ENCODE assay signal across 13 cellular contexts in the genomic region with DNA sequence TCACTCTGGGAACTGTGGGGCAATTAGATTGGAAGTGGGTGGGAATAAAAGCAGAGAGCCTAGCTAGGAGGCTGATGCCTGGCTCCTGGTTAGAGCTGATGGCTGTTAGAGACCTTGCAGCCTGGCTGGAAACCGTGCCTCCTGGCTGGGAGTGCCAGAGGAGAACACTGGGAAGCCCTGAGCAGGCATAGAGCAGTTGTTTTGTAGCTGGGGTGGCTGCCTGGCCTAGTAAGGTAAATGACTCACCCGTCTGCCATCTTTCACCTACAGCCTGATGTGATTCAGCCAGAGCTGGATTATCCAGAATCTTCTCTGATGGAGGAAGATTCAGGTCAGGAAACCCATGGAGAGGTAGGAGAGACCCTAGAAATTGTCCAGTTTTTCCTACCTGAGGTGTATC. TPM values are rescaled to one million over a fixed set of nuclear protein-coding genes. Genes with fewer than 3 reads are reported as not detected.
DNase-seq lines count a peak whose midpoint lies in the region; ATAC-seq and TF ChIP-seq lines count a peak whose summit lies in the region.
"Had no signal": no experiment of that assay in that cellular context is flagged by ENCODE, and none has a peak within 500 bp of the region (broad histone marks: within the 10 kb centered on the region; RNA-seq: fewer than 3 reads in every experiment).

No MANE protein-coding gene starts in this region.

- H3K9me3 ChIP-seq in breast epithelium, result no peaks in the 10 kb centered on the region
- H3K9me3 ChIP-seq in smooth muscle cell (replicated peaks; ENCODE audit: low read depth), result no peaks in the 10 kb centered on the region
- H3K9me3 ChIP-seq in Peyer's patch, result no peaks in the 10 kb centered on the region

- CTCF ChIA-PET in MCF 10A (lab: Yijun Ruan, JAX), result interaction anchor here (0.7 to 3.6 kb wide), 6 partner anchors 9 to 313 kb away, joined by 4 to 28 read pairs (median 6); no protein-coding TSS in a partner anchor

- H3K4me2 ChIP-seq in smooth muscle cell, result no peak overlapping the region

- H3F3A ChIP-seq in smooth muscle cell (ENCODE audit: low read depth), result peaks cover 3% of the 10 kb centered on the region

- peaks cover 25% of the 10 kb centered on the region for H3K36me3 Mint-ChIP-seq in MCF 10A (ENCODE audit: insufficient read depth, unreplicated experiment)

- H3K4me1 Mint-ChIP-seq in MCF 10A (ENCODE audit: insufficient read depth, unreplicated experiment), result peaks cover 13% of the 10 kb centered on the region

- H3K9me3 Mint-ChIP-seq in MCF 10A (ENCODE audit: unreplicated experiment), result no peaks in the 10 kb centered on the region
- H3K9me3 Mint-ChIP-seq: nephron had no signal

- no peaks in the 10 kb centered on the region for H3K36me3 ChIP-seq in breast epithelium
- H3K36me3 ChIP-seq in smooth muscle cell (ENCODE audit: low read depth), result peaks cover 5% of the 10 kb centered on the region
- peaks cover 0 to 27% (median 0%) of the 10 kb centered on the region in 3 donors for H3K36me3 ChIP-seq in Peyer's patch

- DNase-seq in MCF 10A (ENCODE audit: unreplicated experiment) (peak; percentile 62), breast epithelium (ENCODE audit: low spot score in 2 of 2) (no peak), amniotic epithelial cell (ENCODE audit: low read depth) (peak; percentile 78), iris pigment epithelial cell (ENCODE audit: low read depth) (peak; percentile 67), smooth muscle cell (lab: John Stamatoyannopoulos, UW; ENCODE audit: unreplicated experiment) (no peak), Peyer's patch (no peak)
- no peak for DNase-seq in effector CD4-positive, alpha-beta T cell
- DNase-seq: DMS79 treated with DMSO at 0.1 percent for 48 hours; NCI-H187 treated with DMSO at 0.1 percent for 48 hours; stimulated activated CD4-positive, alpha-beta T cell treated with anti-CD3 and anti-CD28 coated beads, Interleukin-1b, Interleukin-23, amount 100 ng/mL, for 48 hours had no signal

- no peaks in the 10 kb centered on the region for H4K20me1 ChIP-seq in smooth muscle cell (ENCODE audit: low read depth)

- no TSS peak for BruUV-seq in MCF 10A (replicated peaks; lab: Mats Ljungman, UMichigan)

- H3K27me3 ChIP-seq in breast epithelium, result no peaks in the 10 kb centered on the region
- no peaks in the 10 kb centered on the region for H3K27me3 ChIP-seq in smooth muscle cell (ENCODE audit: low read depth)
- no peaks in the 10 kb centered on the region for H3K27me3 ChIP-seq in Peyer's patch

- H3K27ac Mint-ChIP-seq in MCF 10A (ENCODE audit: low read depth, unreplicated experiment), result peak overlapping the region; percentile 68
- H3K27ac Mint-ChIP-seq: nephron had no signal

- POLR2A ChIA-PET in MCF 10A (lab: Yijun Ruan, JAX), result interaction anchor here (0.6 to 1.3 kb wide), 9 partner anchors 9 to 1380 kb away, joined by 3 to 6 read pairs (median 3); no protein-coding TSS in a partner anchor

- no peak for TF ChIP-seq CTCF in MCF 10A (IDR thresholded peaks at IDR 0.05; ENCODE audit: unreplicated experiment)
- TF ChIP-seq CTCF in breast epithelium (IDR thresholded peaks at IDR 0.05), result no peak
- TF ChIP-seq CTCF in smooth muscle cell (IDR thresholded peaks at IDR 0.05; ENCODE audit: borderline replicate concordance, insufficient read depth, poor library complexity, severe bottlenecking), result no peak
- no peak for TF ChIP-seq CTCF in Peyer's patch (IDR thresholded peaks at IDR 0.05)

- no peak overlapping the region for H3K4me3 Mint-ChIP-seq in MCF 10A (ENCODE audit: unreplicated experiment)
- H3K4me3 Mint-ChIP-seq: nephron had no signal

- H3K79me2 ChIP-seq in smooth muscle cell (ENCODE audit: low read depth), result peaks cover 14% of the 10 kb centered on the region

- no peak overlapping the region for H2AFZ ChIP-seq in smooth muscle cell (ENCODE audit: low read depth)

- ATAC-seq in HG03460 (IDR thresholded peaks at IDR 0.05; ENCODE audit: unreplicated experiment), result no peak

- WGBS in smooth muscle cell (ENCODE audit: low lambda C conversion rate), result 37% methylated on average over 2 of the region's 2 CpGs

- no peak for TF ChIP-seq POLR2A in breast epithelium (IDR thresholded peaks at IDR 0.05)
- TF ChIP-seq POLR2A in Peyer's patch (IDR thresholded peaks at IDR 0.05), result no peak

- intact Hi-C loops in MCF 10A (cut with micrococcal nuclease), result no loop called here
- intact Hi-C loops in breast epithelium (cut with DNase I; ENCODE audit: low total_unique reads), result no loop called here

- no peak overlapping the region for H3K27ac ChIP-seq in breast epithelium
- peak overlapping the region; percentile 86 for H3K27ac ChIP-seq in smooth muscle cell (ENCODE audit: low read depth)
- H3K27ac ChIP-seq in Peyer's patch, result no peak overlapping the region

- H3K27me3 Mint-ChIP-seq in MCF 10A (ENCODE audit: insufficient read depth, unreplicated experiment), result no peaks in the 10 kb centered on the region

- H3K4me1 ChIP-seq in breast epithelium (peaks cover 3 to 5% of the 10 kb centered on the region in 2 donors), smooth muscle cell (ENCODE audit: low read depth) (peaks cover 4% of the 10 kb centered on the region), Peyer's patch (peaks cover 0 to 10% (median 2%) of the 10 kb centered on the region in 4 donors)

- H3K9ac ChIP-seq in smooth muscle cell (ENCODE audit: low read depth), result no peak overlapping the region

- H3K4me3 ChIP-seq in breast epithelium (no peak overlapping the region), smooth muscle cell (no peak overlapping the region), Peyer's patch (no peak overlapping the region)

RNA-seq across cellular contexts. Expression of gene UQCR10, which starts 6.1 kb away (rescaled TPM):
- total RNA-seq in MCF 10A (2022) (94.7 and 114 TPM in 2 replicates), breast epithelium (10 to 100 TPM; 61.2 to 74.1 (median 68.3) TPM), smooth muscle cell (72.3 and 102 TPM in 2 replicates), Peyer's patch (100 to 1,000 TPM in 2 of 4 donors, 10 to 100 TPM in 2; 60.9 to 144 (median 88.2) TPM)
- 296 and 326 TPM in 2 replicates for polyA plus RNA-seq in smooth muscle cell

RNA-seq across cellular contexts. Expression of gene ZMAT5, which starts 6.4 kb away (rescaled TPM):
- total RNA-seq in MCF 10A (2022), result 19.0 and 25.6 TPM in 2 replicates
- total RNA-seq in breast epithelium, result 10 to 100 TPM; 22.5 to 26.2 (median 23.0) TPM
- 22.7 and 26.0 TPM in 2 replicates for total RNA-seq in smooth muscle cell
- polyA plus RNA-seq in smooth muscle cell, result 57.0 and 57.8 TPM in 2 replicates
- 10 to 100 TPM; 16.2 to 22.5 (median 17.9) TPM for total RNA-seq in Peyer's patch

RNA-seq across cellular contexts. Expression of gene CABP7, which starts 53.4 kb away (rescaled TPM):
- total RNA-seq in MCF 10A (2022) (not detected in 2 replicates), breast epithelium (not detected), smooth muscle cell (not detected in 2 replicates), Peyer's patch (1 to 10 TPM; 1.6 to 5.8 (median 2.9) TPM)
- 0.12 TPM in 1 of 2 replicates, not detected in the other for polyA plus RNA-seq in smooth muscle cell
- total RNA-seq: epithelial cell of proximal tubule had no signal

Comparison
In these comparisons a context has a peak if more than half of its experiments do, and no peak if none do; other contexts are left out.
1. DNase-seq: peak in MCF 10A (single experiment), amniotic epithelial cell (single experiment) and iris pigment epithelial cell (single experiment); none in breast epithelium (0 of 2), smooth muscle cell (single experiment), effector CD4-positive, alpha-beta T cell (single experiment) and Peyer's patch (0 of 3).